17 cellular contexts compared by ENCODE assay signal in the genomic region with DNA sequence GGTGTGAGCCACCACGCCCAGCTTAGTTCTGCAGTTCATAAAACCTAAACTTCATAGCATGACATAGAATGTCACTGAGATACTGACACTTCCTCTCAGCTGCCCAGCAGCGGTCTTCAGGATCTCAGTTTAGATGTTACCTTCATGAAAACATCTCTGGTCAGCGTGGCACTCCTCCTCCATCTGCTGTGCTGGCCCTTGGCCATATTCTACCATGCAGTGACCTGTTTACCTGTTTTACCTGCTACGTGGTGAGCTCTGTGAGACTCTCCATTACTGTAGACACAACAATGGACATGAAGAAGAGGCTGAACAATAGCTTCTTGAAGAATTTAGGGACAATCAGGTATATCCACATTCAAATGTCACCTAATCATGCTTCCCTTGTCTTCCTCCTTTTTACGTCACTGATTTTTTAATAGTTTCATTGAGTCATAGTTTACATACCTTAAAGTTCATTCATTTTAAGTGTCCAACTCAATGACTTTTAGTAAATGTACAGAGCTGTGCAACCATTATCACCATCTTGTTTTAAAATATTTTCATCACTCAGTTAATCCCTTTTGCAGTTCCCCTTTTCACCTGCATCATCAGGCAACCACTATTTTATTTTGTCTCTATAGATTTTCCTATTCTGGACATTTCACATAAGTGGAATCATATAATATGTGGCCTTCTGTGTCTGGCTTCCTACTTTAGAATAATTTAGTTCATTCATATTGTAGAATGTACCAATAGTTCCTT. TPM values are rescaled to one million over a fixed set of nuclear protein-coding genes. Genes with fewer than 3 reads are reported as not detected.
A peak's percentile ranks its signal among the peaks of the same experiment; 100 is the strongest.
DNase-seq lines count a peak whose midpoint lies in the region; ATAC-seq, FAIRE-seq and TF ChIP-seq lines count a peak whose summit lies in the region.
"Had no signal": no experiment of that assay in that cellular context is flagged by ENCODE, and none has a peak within 500 bp of the region (broad histone marks: within the 10 kb centered on the region; RNA-seq: fewer than 3 reads in every experiment).

No MANE protein-coding gene starts in this region.

- intact Hi-C loops in IMR-90 (cut with micrococcal nuclease) (no loop called here), K562 (cut with micrococcal nuclease) (no loop called here), esophagus squamous epithelium (cut with DNase I) (no loop called here), body of pancreas (cut with DNase I) (no loop called here), MCF 10A (cut with micrococcal nuclease) (no loop called here)

- no peak overlapping the region for H3K4ac ChIP-seq in IMR-90 (ENCODE audit: low read depth, low read length)

- H3K79me2 ChIP-seq in K562 (ENCODE audit: control insufficient read depth, insufficient read depth, low read length): no peaks in the 10 kb centered on the region

- no peak overlapping the region for H3K23ac ChIP-seq in IMR-90 (ENCODE audit: low read depth, low read length)

- TF ChIP-seq RAD21 in IMR-90 (IDR thresholded peaks at IDR 0.05; ENCODE audit: low read length) (no peak), K562 (CRISPR knock-in tag; conservative IDR thresholded peaks at IDR 0.05 in 1 of 2, IDR thresholded peaks at IDR 0.05 in 1 of 2) (no peak)

- no peak overlapping the region for H4K8ac ChIP-seq in IMR-90 (ENCODE audit: low read depth in 2 of 2, low read length in 2 of 2)

- H3K14ac ChIP-seq in IMR-90 (replicated peaks; ENCODE audit: low read depth, low read length): no peak overlapping the region

- FAIRE-seq in K562 (lab: Jason Lieb, UNC): no peak
- FAIRE-seq: D721Med, GM19239 had no signal

- TF ChIP-seq CTCF in IMR-90 (conservative IDR thresholded peaks at IDR 0.05; ENCODE audit: low read depth, low read length) (no peak), K562 (IDR thresholded peaks at IDR 0.05 in 2 of 3, conservative IDR thresholded peaks at IDR 0.05 in 1 of 3; ENCODE audit: insufficient read depth in 2 of 3, low read depth in 1 of 3, low read length in 3 of 3) (no peak), esophagus squamous epithelium (IDR thresholded peaks at IDR 0.05) (no peak), body of pancreas (IDR thresholded peaks at IDR 0.05) (no peak), MCF 10A (IDR thresholded peaks at IDR 0.05; ENCODE audit: unreplicated experiment) (no peak)

- H3K4me3 ChIP-seq in IMR-90 (ENCODE audit: insufficient read depth, low read depth, low read length) (no peak overlapping the region), K562 (no peak overlapping the region), esophagus squamous epithelium (no peak overlapping the region), body of pancreas (no peak overlapping the region)

- H2AK9ac ChIP-seq in IMR-90 (replicated peaks; ENCODE audit: low read depth, low read length, poor library complexity): no peak overlapping the region

- H3K9me1 ChIP-seq in IMR-90 (ENCODE audit: insufficient read depth, low read length) (peaks cover 13% of the 10 kb centered on the region), K562 (ENCODE audit: control insufficient read depth, insufficient read depth, low read length) (no peaks in the 10 kb centered on the region)

- peaks cover 15% of the 10 kb centered on the region for H3K36me3 Mint-ChIP-seq in MCF 10A (ENCODE audit: insufficient read depth, unreplicated experiment)

- CTCF ChIA-PET in IMR-90 (lab: Yijun Ruan, JAX): no interaction called here
- CTCF ChIA-PET in K562 (lab: Yijun Ruan, JAX; ENCODE audit: low intra/inter-chr PET ratio): no interaction called here
- CTCF ChIA-PET in MCF 10A (lab: Yijun Ruan, JAX): no interaction called here

- no peak for DNase-seq in IMR-90
- DNase-seq in K562 (ENCODE audit: extremely low read depth in 1 of 4, low spot score in 3 of 4): no peak
- no peak for DNase-seq in esophagus squamous epithelium (lab: John Stamatoyannopoulos, UW)
- no peak for DNase-seq in body of pancreas
- DNase-seq in MCF 10A (ENCODE audit: unreplicated experiment): no peak
- no peak for DNase-seq in activated CD4-positive, CD25-positive, alpha-beta regulatory T cell (lab: John Stamatoyannopoulos, UW)
- no peak for DNase-seq in NCI-H2081 treated with DMSO at 0.1 percent for 48 hours (lab: John Stamatoyannopoulos, UW)
- DNase-seq: DMS79, GOT3, NCI-H1105 treated with DMSO at 0.1 percent for 48 hours, NCI-H1694, NCI-H2227 treated with DMSO at 0.1 percent for 48 hours, NCI-H510A treated with DMSO at 0.1 percent for 48 hours, NCI-H82 had no signal

- H2BK20ac ChIP-seq in IMR-90 (ENCODE audit: low read depth, low read length): no peak overlapping the region

- dilution Hi-C loops in IMR-90 (cut with HindIII; ENCODE audit: low sequenced_read_pairs, unreplicated experiment): no loop called here

- H3K4me1 Mint-ChIP-seq in MCF 10A (ENCODE audit: insufficient read depth, unreplicated experiment): peaks cover 10% of the 10 kb centered on the region

- POLR2A ChIA-PET in IMR-90 (lab: Charles Lee; ENCODE audit: unreplicated experiment) (no interaction called here), K562 (lab: Yijun Ruan, JAX) (interaction anchor here (1.9 kb wide), 1 partner anchor 11 kb away, joined by 6 read pairs; no protein-coding TSS in a partner anchor), MCF 10A (lab: Yijun Ruan, JAX) (interaction anchor here (0.6 kb wide), 1 partner anchor 28 kb away, joined by 3 read pairs; no protein-coding TSS in a partner anchor)

- WGBS in IMR-90 (ENCODE audit: extremely low coverage in 2 of 2, insufficient read length in 1 of 2), 2 experiments: 94% methylated on average over 2 of the region's 5 CpGs; no CpG with 5 or more reads in 1 of the 2 experiments
- 62% methylated on average over 5 of the region's 5 CpGs for WGBS in K562 (ENCODE audit: insufficient coverage, low coverage, missing lambda C conversion rate)
- 75 to 82% methylated on average over 5 of the region's 5 CpGs for WGBS in esophagus squamous epithelium, 2 donors
- 83 to 88% methylated on average over 5 of the region's 5 CpGs for WGBS in body of pancreas, 2 donors

- H3K27me3 ChIP-seq in IMR-90 (ENCODE audit: control insufficient read depth, insufficient read depth, low read length): no peaks in the 10 kb centered on the region
- no peaks in the 10 kb centered on the region for H3K27me3 ChIP-seq in K562 (ENCODE audit: control insufficient read depth in 2 of 2, insufficient read depth in 2 of 2, low read length in 2 of 2)
- H3K27me3 ChIP-seq in esophagus squamous epithelium: no peaks in the 10 kb centered on the region
- H3K27me3 ChIP-seq in body of pancreas: no peaks in the 10 kb centered on the region

- H3K27me3 Mint-ChIP-seq in MCF 10A (ENCODE audit: insufficient read depth, unreplicated experiment): no peaks in the 10 kb centered on the region

- peaks cover 16% of the 10 kb centered on the region; the same call in 1 of the 2 replicates for H3K36me3 ChIP-seq in IMR-90 (ENCODE audit: control insufficient read depth, insufficient read depth, low read length)
- H3K36me3 ChIP-seq in K562 (ENCODE audit: control insufficient read depth, insufficient read depth, low read length): peaks cover 28% of the 10 kb centered on the region; the same call in 2 of the 3 replicates
- H3K36me3 ChIP-seq in esophagus squamous epithelium: peaks cover 6 to 29% (median 7%) of the 10 kb centered on the region in 3 donors
- H3K36me3 ChIP-seq in body of pancreas (replicated peaks in 1 of 2; ENCODE audit: insufficient read depth in 1 of 2, low read depth in 2 of 2): peaks cover 0 to 3% of the 10 kb centered on the region in 2 donors

- no peak overlapping the region for H2BK15ac ChIP-seq in IMR-90 (ENCODE audit: low read depth, low read length)

- no peak overlapping the region for H3K27ac Mint-ChIP-seq in MCF 10A (ENCODE audit: low read depth, unreplicated experiment)

- no peaks in the 10 kb centered on the region for H3K9me3 ChIP-seq in IMR-90 (ENCODE audit: control insufficient read depth, insufficient read depth, low read length)
- no peaks in the 10 kb centered on the region for H3K9me3 ChIP-seq in K562 (replicated peaks; ENCODE audit: control insufficient read depth, insufficient read depth, low read depth, low read length)
- no peaks in the 10 kb centered on the region for H3K9me3 ChIP-seq in esophagus squamous epithelium
- no peaks in the 10 kb centered on the region for H3K9me3 ChIP-seq in body of pancreas

- H3K56ac ChIP-seq in IMR-90 (ENCODE audit: extremely low read depth, insufficient read depth, low read length): no peak overlapping the region

- no TSS peak for BruUV-seq in IMR-90 (replicated peaks; lab: Mats Ljungman, UMichigan)
- no TSS peak for BruUV-seq in K562 (replicated peaks; lab: Mats Ljungman, UMichigan)
- BruUV-seq in MCF 10A (replicated peaks; lab: Mats Ljungman, UMichigan): no TSS peak

- H3K27ac ChIP-seq in IMR-90 (ENCODE audit: insufficient read depth, low read length): no peak overlapping the region
- no peak overlapping the region for H3K27ac ChIP-seq in K562 (ENCODE audit: extremely low read depth, low read depth, low read length)
- H3K27ac ChIP-seq in esophagus squamous epithelium: peak overlapping the region in 3 of 4 donors; percentile 5 to 16 (median 15)
- H3K27ac ChIP-seq in body of pancreas: no peak overlapping the region

- no peak for TF ChIP-seq POLR2A in IMR-90 (IDR thresholded peaks at IDR 0.05; ENCODE audit: low read depth, low read length)
- TF ChIP-seq POLR2A in K562 (conservative IDR thresholded peaks at IDR 0.05): no peak
- TF ChIP-seq POLR2A in esophagus squamous epithelium (IDR thresholded peaks at IDR 0.05): no peak
- no peak for TF ChIP-seq POLR2A in body of pancreas (IDR thresholded peaks at IDR 0.05)

- peaks cover 0 to 7% of the 10 kb centered on the region in 2 experiments; a peak in 3 of 4 replicates for H3K79me1 ChIP-seq in IMR-90 (ENCODE audit: low read depth in 1 of 2, low read length in 2 of 2)

- no peak overlapping the region for H3K4me3 Mint-ChIP-seq in MCF 10A (ENCODE audit: unreplicated experiment)

- H3K4me1 ChIP-seq in IMR-90 (ENCODE audit: control insufficient read depth, insufficient read depth, low read length) (peaks cover 13% of the 10 kb centered on the region), K562 (replicated peaks in 1 of 2; ENCODE audit: control insufficient read depth in 2 of 2, insufficient read depth in 2 of 2, low read length in 2 of 2) (peaks cover 16 to 24% of the 10 kb centered on the region in 2 experiments), esophagus squamous epithelium (peaks cover 0 to 6% (median 0%) of the 10 kb centered on the region in 3 donors), body of pancreas (no peaks in the 10 kb centered on the region)

- H4K20me1 ChIP-seq in IMR-90 (ENCODE audit: insufficient read depth, low read length) (peaks cover 13% of the 10 kb centered on the region), K562 (replicated peaks; ENCODE audit: control insufficient read depth, insufficient read depth, low read length) (peaks cover 4% of the 10 kb centered on the region; the same call in 1 of the 2 replicates)

- no peak overlapping the region for H4K5ac ChIP-seq in IMR-90 (ENCODE audit: low read depth, low read length)

- H4K91ac ChIP-seq in IMR-90 (ENCODE audit: insufficient read depth, low read depth, low read length): no peak overlapping the region

- peak overlapping the region; percentile 32; the same call in 1 of the 2 replicates for H2AK5ac ChIP-seq in IMR-90 (ENCODE audit: low read depth, low read length)

- no peak for TF ChIP-seq EP300 in K562 (IDR thresholded peaks at IDR 0.05; ENCODE audit: low read length)

- no peak overlapping the region for H2BK120ac ChIP-seq in IMR-90 (ENCODE audit: low read depth, low read length)

- no peak overlapping the region; the same call in 1 of the 2 replicates for H3K18ac ChIP-seq in IMR-90 (ENCODE audit: low read depth, low read length)

- H3K4me2 ChIP-seq in IMR-90 (ENCODE audit: low read depth, low read length): no peak overlapping the region
- no peak overlapping the region for H3K4me2 ChIP-seq in K562 (ENCODE audit: insufficient read depth, low read length)

- H3K9me3 Mint-ChIP-seq in MCF 10A (ENCODE audit: unreplicated experiment): no peaks in the 10 kb centered on the region

- no peak for ATAC-seq in IMR-90 (ENCODE audit: low read depth)
- no peak; the same call in 2 of the 3 replicates for ATAC-seq in K562
- ATAC-seq in body of pancreas: no peak
- ATAC-seq: HCT116 had no signal

- H2BK5ac ChIP-seq in IMR-90 (ENCODE audit: low read depth, low read length, poor library complexity, severe bottlenecking): no peak overlapping the region

- H3K9ac ChIP-seq in IMR-90 (ENCODE audit: low read depth, low read length): no peak overlapping the region
- no peak overlapping the region for H3K9ac ChIP-seq in K562 (ENCODE audit: insufficient read depth in 1 of 2, low read depth in 2 of 2, low read length in 2 of 2)

- in situ Hi-C loops in IMR-90 (cut with MboI; ENCODE audit: low sequenced_read_pairs): no loop called here
- in situ Hi-C loops in K562 (cut with MboI): no loop called here

- no peak overlapping the region for H2AFZ ChIP-seq in IMR-90 (replicated peaks; ENCODE audit: low read length, poor library complexity)
- no peak overlapping the region for H2AFZ ChIP-seq in K562 (ENCODE audit: low read depth, low read length)

RNA-seq across cellular contexts. Expression of gene PTPN23, which starts 32.2 kb away (rescaled TPM):
- total RNA-seq in IMR-90 (2012; rRNA removed) (4.4 and 4.5 TPM in 2 replicates), K562 (2014; rRNA removed) (7.2 and 10.1 TPM in 2 replicates), K562 (2014; rRNA removed; fragmentation: Illumina TruSeq; extraction: Trizol) (5.2 and 6.3 TPM in 2 replicates), K562 (2015; rRNA removed; fragmentation: Illumina TruSeq; extraction: Trizol) (7.3 and 8.7 TPM in 2 replicates), K562 (2021) (51.4 and 58.7 TPM in 2 replicates), esophagus squamous epithelium (100 to 1,000 TPM in 1 of 4 donors, 10 to 100 TPM in 3; 10.5 to 134 (median 24.4) TPM), body of pancreas (100 to 1,000 TPM in 1 of 2 donors, 10 to 100 TPM in 1; 28.5 to 301 TPM), MCF 10A (2022) (44.5 and 46.9 TPM in 2 replicates)
- polyA plus RNA-seq in IMR-90 (2012; rRNA removed) (13.9 and 15.1 TPM in 2 replicates), K562 (2011; rRNA removed) (1.7 and 4.6 TPM in 2 replicates), K562 (2014; fragmentation: Illumina TruSeq; extraction: Trizol) (14.1 and 24.0 TPM in 2 replicates), K562 (2014; fragmentation: Nextera tagmentation; extraction: Ambion mirVana) (under 1 TPM; 0.41 to 0.93 TPM), K562 (2014; rRNA removed) (11.4 and 20.2 TPM in 2 replicates)
- 7.3 and 8.9 TPM in 2 replicates for polyA plus RNA-seq in IMR-90 (2012; cell fraction: cytosol; rRNA removed)
- polyA plus RNA-seq in IMR-90 (2012; cell fraction: nucleus; rRNA removed; ENCODE audit: low replicate concordance): 33.7 and 64.5 TPM in 2 replicates
- 45.6 and 123 TPM in 2 replicates for total RNA-seq in K562 (2011; cell fraction: chromatin; rRNA removed; ENCODE audit: low replicate concordance)
- total RNA-seq in K562 (2011; cell fraction: nucleolus; rRNA removed): 60.9 and 70.8 TPM in 2 replicates
- 45.3 and 53.0 TPM in 2 replicates for total RNA-seq in K562 (2011; cell fraction: nucleoplasm; rRNA removed)
- 1.2 and 1.9 TPM in 2 replicates for polyA plus RNA-seq in K562 (2011; cell fraction: cytosol; rRNA removed)
- polyA plus RNA-seq in K562 (2011; cell fraction: nucleus; rRNA removed): 25.3 and 29.3 TPM in 2 replicates
- 29.0 and 50.5 TPM in 2 replicates for polyA plus RNA-seq in K562 (2012)
- 5.0 and 9.1 TPM in 2 replicates for polyA minus RNA-seq in K562 (2011; rRNA and poly(A)+ RNA removed)
- polyA minus RNA-seq in K562 (2011; cell fraction: cytosol; rRNA and poly(A)+ RNA removed): 16.0 and 22.8 TPM in 2 replicates
- 21.3 and 29.9 TPM in 2 replicates for polyA minus RNA-seq in K562 (2011; cell fraction: nucleus; rRNA and poly(A)+ RNA removed)

Comparison
In these comparisons a context has a peak if more than half of its experiments do, and no peak if none do; other contexts are left out.
1. H3K27ac ChIP-seq: peak in esophagus squamous epithelium (3 of 4); none in IMR-90 (single experiment), K562 (single experiment) and body of pancreas (0 of 4).